ENCODE assay signal across 8 cellular contexts in genomic region chr19:37778613-37779138, GRCh38. TPM values are rescaled to one million over a fixed set of nuclear protein-coding genes. Genes with fewer than 3 reads are reported as not detected.
DNase-seq lines count a peak whose midpoint lies in the region; ATAC-seq and TF ChIP-seq lines count a peak whose summit lies in the region.

No MANE protein-coding gene starts in this region.

- ATAC-seq in natural killer cell = no peak
- ATAC-seq in HG03039 (IDR thresholded peaks at IDR 0.05; ENCODE audit: unreplicated experiment) = no peak

- H3K4me3 Mint-ChIP-seq in endodermal cell = peak overlapping the region; percentile 97
- H3K4me3 Mint-ChIP-seq in natural killer cell = peak overlapping the region; percentile 99

- H3K9me3 Mint-ChIP-seq in endodermal cell (no peaks in the 10 kb centered on the region), natural killer cell (no peaks in the 10 kb centered on the region)

- TF ChIP-seq CTCF in 22Rv1 (IDR thresholded peaks at IDR 0.05) (no peak), GM12875 (IDR thresholded peaks at IDR 0.05; ENCODE audit: borderline replicate concordance, insufficient read depth, low read depth, low read length) (no peak), endodermal cell (conservative IDR thresholded peaks at IDR 0.05) (no peak), natural killer cell (IDR thresholded peaks at IDR 0.05) (no peak)

- intact Hi-C loops in natural killer cell (cut with micrococcal nuclease) = loop anchor here (1.0 to 10.0 kb wide), 5 partner anchors 86 to 1564 kb away; partner anchors contain the start of genes ZNF527, ZNF565 and ZNF569

- H3K27ac Mint-ChIP-seq in endodermal cell = peak overlapping the region; percentile 97
- peak overlapping the region; percentile 91 to 97 for H3K27ac Mint-ChIP-seq in natural killer cell

- no peaks in the 10 kb centered on the region for H3K36me3 ChIP-seq in endodermal cell (ENCODE audit: control insufficient read depth, insufficient read depth, low read length)

- 37% methylated on average over 8 of the region's 8 CpGs; no CpG with 5 or more reads in 1 of the 2 experiments for WGBS in endodermal cell (ENCODE audit: insufficient coverage in 1 of 2, insufficient read length in 1 of 2), 2 experiments

- H3K9ac ChIP-seq in endodermal cell (ENCODE audit: extremely low read depth, low read length, poor library complexity, severe bottlenecking) = peak overlapping the region; percentile 72

- H3K4me3 ChIP-seq in GM12875 (ENCODE audit: low read depth, low read length) (peak overlapping the region; percentile 85), endodermal cell (ENCODE audit: low read length) (peak overlapping the region; percentile 100)

- H3K4me1 Mint-ChIP-seq in endodermal cell = no peaks in the 10 kb centered on the region
- peaks cover 31 to 36% of the 10 kb centered on the region in 2 donors for H3K4me1 Mint-ChIP-seq in natural killer cell

- H3K27ac ChIP-seq in 22Rv1 (peak overlapping the region; percentile 82), endodermal cell (ENCODE audit: low read depth, low read length) (no peak overlapping the region)

- no peaks in the 10 kb centered on the region for H3K4me1 ChIP-seq in endodermal cell (ENCODE audit: control insufficient read depth, insufficient read depth, low read length)

- peak; percentile 96 for DNase-seq in OCI-M2 (lab: John Stamatoyannopoulos, UW; ENCODE audit: unreplicated experiment)
- peak; percentile 54 for DNase-seq in endodermal cell
- no peak for DNase-seq in natural killer cell
- DNase-seq in COR-L47 (lab: John Stamatoyannopoulos, UW) = no peak
- no peak for DNase-seq in activated CD4-positive, alpha-beta T cell treated with anti-CD3 and anti-CD28 coated beads for 4 hours

- no peaks in the 10 kb centered on the region for H3K27me3 ChIP-seq in endodermal cell (ENCODE audit: control insufficient read depth, insufficient read depth, low read length, poor library complexity, severe bottlenecking)

- peaks cover 4% of the 10 kb centered on the region for H3K36me3 Mint-ChIP-seq in endodermal cell (ENCODE audit: low read depth)
- no peaks in the 10 kb centered on the region for H3K36me3 Mint-ChIP-seq in natural killer cell

- H3K9me3 ChIP-seq in endodermal cell (ENCODE audit: control insufficient read depth, low read length) = no peaks in the 10 kb centered on the region

- H3K27me3 Mint-ChIP-seq in endodermal cell (ENCODE audit: insufficient read depth) (no peaks in the 10 kb centered on the region), natural killer cell (ENCODE audit: low read depth in 2 of 2) (no peaks in the 10 kb centered on the region)

RNA-seq across cellular contexts. Expression of gene ZNF573, which starts 0.7 kb away (rescaled TPM):
- total RNA-seq in endodermal cell = 10 to 100 TPM; 11.1 to 14.0 TPM
- polyA plus RNA-seq in endodermal cell (2013, experiment 1 of 2) = 5.9 TPM
- 7.4 TPM for polyA plus RNA-seq in endodermal cell (2013, experiment 2 of 2)
- total RNA-seq in natural killer cell = 10 to 100 TPM in 2 of 3 donors, 1 to 10 TPM in 1; 10.0 to 15.5 (median 13.4) TPM

RNA-seq across cellular contexts. Expression of gene ZNF607, which starts 59.1 kb away (rescaled TPM):
- total RNA-seq in endodermal cell (10 to 100 TPM; 21.6 to 24.0 TPM), natural killer cell (1 to 10 TPM; 4.6 to 5.1 (median 4.8) TPM)
- polyA plus RNA-seq in endodermal cell (2013, experiment 1 of 2) = 13.6 TPM
- 12.9 TPM for polyA plus RNA-seq in endodermal cell (2013, experiment 2 of 2)

Comparison
In these comparisons a context has a peak if more than half of its experiments do, and no peak if none do; other contexts are left out.
1. DNase-seq: peak in OCI-M2 (single experiment) and endodermal cell (single experiment); none in natural killer cell (single experiment), COR-L47 (single experiment) and activated CD4-positive, alpha-beta T cell treated with anti-CD3 and anti-CD28 coated beads for 4 hours (0 of 2).